Comparison of ENCODE assay signal across 8 cellular contexts in the genomic region with DNA sequence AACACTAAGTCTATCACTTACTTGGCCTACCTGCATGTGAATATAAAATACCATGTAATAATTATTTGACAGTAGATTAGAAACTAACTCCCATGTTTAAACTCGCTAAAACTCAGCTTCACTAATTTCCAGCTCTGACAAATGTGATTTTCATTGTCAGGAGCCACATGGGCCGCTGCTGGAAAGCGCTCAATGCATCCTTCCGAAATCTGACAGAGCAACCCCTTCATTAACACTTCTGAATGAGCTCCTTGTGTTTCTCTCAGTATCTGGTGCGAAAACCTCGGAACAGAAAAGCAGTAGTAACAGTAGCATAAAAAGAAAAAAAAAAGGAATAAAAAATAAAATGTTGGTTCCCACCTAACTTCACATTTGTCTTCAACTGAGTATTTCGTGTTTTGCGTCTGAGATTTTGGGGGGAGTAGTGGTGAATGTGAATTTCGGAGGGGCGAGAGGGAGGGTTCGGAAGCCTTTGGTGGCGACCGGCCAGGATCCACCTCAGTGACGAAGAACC. TPM values are rescaled to one million over a fixed set of nuclear protein-coding genes. Genes with fewer than 3 reads are reported as not detected.
DNase-seq lines count a peak whose midpoint lies in the region; ATAC-seq and TF ChIP-seq lines count a peak whose summit lies in the region.

No MANE protein-coding gene starts in this region.

- 1 to 6% methylated on average over 13 to 14 of the region's 14 CpGs for WGBS in testis, 2 donors

- peak overlapping the region; percentile 96 for H3K27ac ChIP-seq in HL-60 (replicated peaks)
- peak overlapping the region; percentile 84 to 95 for H3K27ac ChIP-seq in left lung
- peak overlapping the region; percentile 94 for H3K27ac ChIP-seq in testis

- in situ Hi-C loops in astrocyte of the spinal cord (cut with HindIII; ENCODE audit: low sequenced_read_pairs), result no loop called here

- no peaks in the 10 kb centered on the region for H3K9me3 ChIP-seq in left lung
- H3K9me3 ChIP-seq in testis, result no peaks in the 10 kb centered on the region

- H3K4me3 ChIP-seq in AG09309 (ENCODE audit: control insufficient read depth, low read depth, low read length) (peak overlapping the region; percentile 65), HL-60 (replicated peaks; ENCODE audit: insufficient read depth, low read length) (peak overlapping the region; percentile 89), astrocyte of the spinal cord (ENCODE audit: low read depth, low read length) (peak overlapping the region; percentile 90), left lung (peak overlapping the region; percentile 63 to 95), testis (peak overlapping the region; percentile 90 to 93)

- peaks cover 4 to 24% of the 10 kb centered on the region in 2 donors for H3K4me1 ChIP-seq in left lung
- peaks cover 7% of the 10 kb centered on the region for H3K4me1 ChIP-seq in testis

- intact Hi-C loops in left lung (cut with DNase I) (no loop called here), testis (cut with DNase I; ENCODE audit: low total_unique reads) (no loop called here)

- no peak for DNase-seq in AG09309 (ENCODE audit: low read depth)
- no peak for DNase-seq in HL-60 (ENCODE audit: low read depth in 1 of 2, low spot score in 1 of 2)
- DNase-seq in astrocyte of the spinal cord (ENCODE audit: low read depth, low spot score), result peak; percentile 8
- DNase-seq in left lung, result no peak
- no peak for DNase-seq in testis
- DNase-seq in NCI-H345 treated with DMSO at 0.1 percent for 48 hours (lab: John Stamatoyannopoulos, UW; ENCODE audit: unreplicated experiment), result no peak
- DNase-seq in HK-2 (ENCODE audit: unreplicated experiment), result no peak

- H3K36me3 ChIP-seq in left lung (peaks cover 0 to 30% of the 10 kb centered on the region in 2 donors), testis (ENCODE audit: low read depth, missing control alignments) (no peaks in the 10 kb centered on the region)

- H3K27me3 ChIP-seq in HL-60 (ENCODE audit: insufficient read depth, poor library complexity, severe bottlenecking) (no peaks in the 10 kb centered on the region), left lung (no peaks in the 10 kb centered on the region), testis (no peaks in the 10 kb centered on the region)

- ATAC-seq in left lung (no peak), GM18861 (IDR thresholded peaks at IDR 0.05; ENCODE audit: unreplicated experiment) (no peak)

- no peak for TF ChIP-seq POLR2A in testis (IDR thresholded peaks at IDR 0.05)

- no peak for TF ChIP-seq CTCF in AG09309 (IDR thresholded peaks at IDR 0.05; ENCODE audit: control insufficient read depth, insufficient read depth, low read depth, low read length, missing control alignments)
- no peak for TF ChIP-seq CTCF in HL-60 (IDR thresholded peaks at IDR 0.05; ENCODE audit: insufficient read depth, low read length)
- no peak for TF ChIP-seq CTCF in astrocyte of the spinal cord (IDR thresholded peaks at IDR 0.05; ENCODE audit: low read depth, low read length)
- no peak for TF ChIP-seq CTCF in left lung (IDR thresholded peaks at IDR 0.05)
- no peak for TF ChIP-seq CTCF in testis (IDR thresholded peaks at IDR 0.05)

RNA-seq across cellular contexts. Expression of gene MTCH2, which starts 0.7 kb away (rescaled TPM):
- total RNA-seq in left lung, result 100 to 1,000 TPM in 1 of 2 donors, 10 to 100 TPM in 1; 78.4 to 116 TPM
- total RNA-seq in testis, result 10 to 100 TPM; 71.1 to 98.8 TPM
- polyA plus RNA-seq in testis (ENCODE audit: insufficient read depth, low read depth, low replicate concordance), result 396 TPM

RNA-seq across cellular contexts. Expression of gene C1QTNF4, which starts 47.4 kb away (rescaled TPM):
- total RNA-seq in left lung (1 to 10 TPM in 1 of 2 donors, under 1 TPM in 1; 0.21 to 1.3 TPM), testis (10 to 100 TPM; 15.4 to 25.1 TPM)
- polyA plus RNA-seq in testis (ENCODE audit: insufficient read depth, low read depth, low replicate concordance), result 2.6 TPM

RNA-seq across cellular contexts. Expression of gene FAM180B, which starts 55.2 kb away (rescaled TPM):
- total RNA-seq in left lung (not detected), testis (not detected)
- polyA plus RNA-seq in testis (ENCODE audit: insufficient read depth, low read depth, low replicate concordance), result 1.1 TPM

Comparison
In these comparisons a context has a peak if more than half of its experiments do, and no peak if none do; other contexts are left out.
1. RNA of gene C1QTNF4, which starts 47.4 kb away (total RNA-seq): 15.4 to 25.1 TPM in testis; 0.21 to 1.3 TPM in left lung; every median in the first group is over 4 times any median in the second.
2. Peak in every context shown above with its lines, with median percentiles within 50 percentile points of each other: H3K4me3 ChIP-seq and H3K27ac ChIP-seq.